Comparison of ENCODE assay signal across 3 cellular contexts in the genomic region with DNA sequence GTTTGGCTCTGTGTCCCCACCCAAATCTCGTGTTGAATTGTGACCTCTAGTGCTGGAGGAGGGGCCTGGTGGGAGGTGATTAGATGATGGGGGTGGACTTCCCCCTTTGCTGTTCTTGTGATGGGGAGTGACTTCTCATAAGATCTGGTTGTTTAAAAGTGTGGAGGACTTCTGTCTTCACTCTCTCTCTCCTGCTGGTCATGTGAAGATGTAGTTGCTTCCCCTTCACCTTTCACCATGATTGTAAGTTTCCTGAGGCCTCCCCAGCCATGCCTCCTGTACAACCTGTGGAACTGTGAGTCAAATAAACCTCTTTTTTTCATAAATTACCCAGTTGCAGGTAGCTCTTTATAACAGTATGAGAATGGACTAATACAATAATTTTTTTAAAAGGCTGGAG.
"Had no signal": no experiment of that assay in that cellular context is flagged by ENCODE, and none has a peak within 500 bp of the region (broad histone marks: within the 10 kb centered on the region; RNA-seq: fewer than 3 reads in every experiment).

No MANE protein-coding gene starts in this region.

- DNase-seq: GDM1, GF-D8 had no signal

- ATAC-seq: GM12878 had no signal

- H3K4me3 ChIP-seq: GM12878 had no signal
